Comparison of ENCODE assay signal across 9 cellular contexts in genomic region chr20:63863021-63863797, GRCh38. TPM values are rescaled to one million over a fixed set of nuclear protein-coding genes. Genes with fewer than 3 reads are reported as not detected.
DNase-seq lines count a peak whose midpoint lies in the region; ATAC-seq and TF ChIP-seq lines count a peak whose summit lies in the region.
"Had no signal": no experiment of that assay in that cellular context is flagged by ENCODE, and none has a peak within 500 bp of the region (broad histone marks: within the 10 kb centered on the region; RNA-seq: fewer than 3 reads in every experiment).

No MANE protein-coding gene starts in this region.

- H3K9me2 ChIP-seq in Loucy (replicated peaks; ENCODE audit: low read depth, low read length) = no peaks in the 10 kb centered on the region

- H2AFZ ChIP-seq in Loucy (ENCODE audit: low read length) = 0 out of 2 replicates have a peak overlapping the region, but pooled peaks have one; percentile 77

- no peaks in the 10 kb centered on the region for H3K27me3 ChIP-seq in BJ (ENCODE audit: control insufficient read depth, insufficient read depth, low read length)
- no peaks in the 10 kb centered on the region for H3K27me3 ChIP-seq in Loucy (ENCODE audit: insufficient read depth, low read length, poor library complexity, severe bottlenecking)
- no peaks in the 10 kb centered on the region for H3K27me3 ChIP-seq in dorsolateral prefrontal cortex

- peak overlapping the region; percentile 94 for H3K4me3 Mint-ChIP-seq in natural killer cell treated with Interleukin-12 subunit alpha and Interleukin-12 subunit beta and Interleukin-15 and Interleukin-18, amount 100 ng/mL, for 72 hours

- H3K9ac ChIP-seq in Loucy (ENCODE audit: low read depth, low read length, poor library complexity, severe bottlenecking) = peak overlapping the region; percentile 94

- H3K27me3 Mint-ChIP-seq in natural killer cell treated with Interleukin-12 subunit alpha and Interleukin-12 subunit beta and Interleukin-15 and Interleukin-18, amount 100 ng/mL, for 72 hours = no peaks in the 10 kb centered on the region

- intact Hi-C loops in dorsolateral prefrontal cortex (cut with DNase I) = loop anchor here (5.0 to 10.0 kb wide), 5 partner anchors 78 to 326 kb away; partner anchors contain the start of genes ARFRP1 (in 1 of the 2), GMEB2 (in 1 of the 2), PTK6 (in 1 of the 2) and SAMD10 (in 1 of the 2)

- no peak for ATAC-seq in natural killer cell treated with Interleukin-12 subunit alpha and Interleukin-12 subunit beta and Interleukin-15 and Interleukin-18, amount 100 ng/mL, for 72 hours
- no peak for ATAC-seq in HG02973 (IDR thresholded peaks at IDR 0.05; ENCODE audit: unreplicated experiment)

- H3K27ac ChIP-seq in dorsolateral prefrontal cortex = peak overlapping the region in 53 of 59 donors; percentile 34 to 94 (median 81)

- peak overlapping the region; percentile 92 to 94 for H3K27ac Mint-ChIP-seq in natural killer cell treated with Interleukin-12 subunit alpha and Interleukin-12 subunit beta and Interleukin-15 and Interleukin-18, amount 100 ng/mL, for 72 hours

- H3K9me3 ChIP-seq in Loucy (ENCODE audit: insufficient read depth, low read depth, low read length) = no peaks in the 10 kb centered on the region

- no peak for DNase-seq in BJ (ENCODE audit: low read depth)
- DNase-seq in dorsolateral prefrontal cortex = no peak
- peak; percentile 5 for DNase-seq in natural killer cell treated with Interleukin-12 subunit alpha and Interleukin-12 subunit beta and Interleukin-15 and Interleukin-18, amount 100 ng/mL, for 72 hours (ENCODE audit: low spot score)
- DNase-seq in GM10248 (ENCODE audit: extremely low spot score) = no peak
- no peak for DNase-seq in activated gamma-delta T cell (lab: John Stamatoyannopoulos, UW)
- no peak for DNase-seq in NCI-H524 (lab: John Stamatoyannopoulos, UW)

- H3K4me1 ChIP-seq in Loucy (ENCODE audit: insufficient read depth, low read length, poor library complexity, severe bottlenecking) = peaks cover 35% of the 10 kb centered on the region

- CTCF ChIA-PET in BJ (lab: Yijun Ruan, JAX) = interaction anchor here (0.6 to 4.0 kb wide), 7 partner anchors 9 to 528 kb away, joined by 3 to 31 read pairs (median 4); partner anchors contain the start of gene PTK6
- CTCF ChIA-PET in GM10248 (lab: Yijun Ruan, JAX) = interaction anchor here (0.6 to 4.7 kb wide), 22 partner anchors 8 to 334 kb away, joined by 3 to 33 read pairs (median 4); partner anchors contain the start of genes ARFRP1, PTK6, RTEL1 and ZGPAT

- peaks cover 51% of the 10 kb centered on the region for H3K79me2 ChIP-seq in Loucy (ENCODE audit: insufficient read depth, low read length)

- H3K4me2 ChIP-seq in Loucy (ENCODE audit: low read depth, low read length, poor library complexity, severe bottlenecking) = peak overlapping the region; percentile 95

- H3K36me3 ChIP-seq in BJ (ENCODE audit: control insufficient read depth, insufficient read depth, low read length) (peaks cover 14% of the 10 kb centered on the region), Loucy (ENCODE audit: insufficient read depth, low read length) (no peaks in the 10 kb centered on the region; the same call in 1 of the 2 replicates)

- POLR2A ChIA-PET in BJ (lab: Charles Lee) = no interaction called here
- POLR2A ChIA-PET in GM10248 (lab: Yijun Ruan, JAX) = interaction anchor here (0.6 kb wide), 1 partner anchor 177 kb away, joined by 3 read pairs; no protein-coding TSS in a partner anchor

- TF ChIP-seq CTCF in BJ (IDR thresholded peaks at IDR 0.05; ENCODE audit: insufficient read depth, low read depth, low read length) = no peak
- TF ChIP-seq CTCF in Loucy (conservative IDR thresholded peaks at IDR 0.05; ENCODE audit: low read length) = no peak
- no peak for TF ChIP-seq CTCF in dorsolateral prefrontal cortex (IDR thresholded peaks at IDR 0.05 in 54 of 56, conservative IDR thresholded peaks at IDR 0.05 in 2 of 56; ENCODE audit: low read depth in 1 of 56, partially characterized antibody in 56 of 56)
- no peak for TF ChIP-seq CTCF in GM10248 (IDR thresholded peaks at IDR 0.05; ENCODE audit: control extremely low read depth, extremely low read depth, low read depth, missing control alignments)

- H3K4me1 Mint-ChIP-seq in natural killer cell treated with Interleukin-12 subunit alpha and Interleukin-12 subunit beta and Interleukin-15 and Interleukin-18, amount 100 ng/mL, for 72 hours (ENCODE audit: low read depth in 2 of 2) = peaks cover 24 to 29% of the 10 kb centered on the region in 2 donors

- H4K20me1 ChIP-seq in Loucy (ENCODE audit: insufficient read depth, low read length, poor library complexity, severe bottlenecking) = peaks cover 5% of the 10 kb centered on the region

- no peaks in the 10 kb centered on the region for H3F3A ChIP-seq in Loucy (ENCODE audit: low read depth)

- H3K4me3 ChIP-seq in BJ (ENCODE audit: low read depth, low read length) (peak overlapping the region; percentile 85; the same call in 1 of the 2 replicates), Loucy (ENCODE audit: low read length, poor library complexity, severe bottlenecking) (peak overlapping the region; percentile 98), dorsolateral prefrontal cortex (peak overlapping the region in 50 of 59 donors; percentile 63 to 100 (median 96))

- no peaks in the 10 kb centered on the region for H3K36me3 Mint-ChIP-seq in natural killer cell treated with Interleukin-12 subunit alpha and Interleukin-12 subunit beta and Interleukin-15 and Interleukin-18, amount 100 ng/mL, for 72 hours

- H3K9me3 Mint-ChIP-seq in natural killer cell treated with Interleukin-12 subunit alpha and Interleukin-12 subunit beta and Interleukin-15 and Interleukin-18, amount 100 ng/mL, for 72 hours = no peaks in the 10 kb centered on the region

RNA-seq across cellular contexts. Expression of gene TPD52L2, which starts 1.9 kb away (rescaled TPM):
- polyA plus RNA-seq in BJ (2011; rRNA removed) = 243 and 288 TPM in 2 replicates
- 72.3 and 109 TPM in 2 replicates for polyA minus RNA-seq in BJ (2011; rRNA and poly(A)+ RNA removed)
- 100 to 1,000 TPM in 4 of 120 experiments, 10 to 100 TPM in 116; 61.5 to 125 (median 76.3) TPM for total RNA-seq in dorsolateral prefrontal cortex
- 10 to 100 TPM; 48.8 to 60.0 TPM for total RNA-seq in natural killer cell treated with Interleukin-12 subunit alpha and Interleukin-12 subunit beta and Interleukin-15 and Interleukin-18, amount 100 ng/mL, for 72 hours

RNA-seq across cellular contexts. Expression of gene ABHD16B, which starts 1.9 kb away (rescaled TPM):
- not detected in 2 replicates for polyA plus RNA-seq in BJ (2011; rRNA removed)
- polyA minus RNA-seq in BJ (2011; rRNA and poly(A)+ RNA removed) = not detected in 2 replicates
- total RNA-seq in dorsolateral prefrontal cortex = under 1 TPM in 1 of 120 experiments, not detected in 119; 0.35 TPM
- total RNA-seq in natural killer cell treated with Interleukin-12 subunit alpha and Interleukin-12 subunit beta and Interleukin-15 and Interleukin-18, amount 100 ng/mL, for 72 hours = not detected
- total RNA-seq: bronchial epithelial cell had no signal

RNA-seq across cellular contexts. Expression of gene DNAJC5, which starts 31.7 kb away (rescaled TPM):
- 33.7 and 45.6 TPM in 2 replicates for polyA plus RNA-seq in BJ (2011; rRNA removed)
- polyA minus RNA-seq in BJ (2011; rRNA and poly(A)+ RNA removed) = 43.7 and 55.2 TPM in 2 replicates
- total RNA-seq in dorsolateral prefrontal cortex = 100 to 1,000 TPM in 117 of 120 experiments, 10 to 100 TPM in 3; 69.5 to 175 (median 137) TPM
- 10 to 100 TPM; 67.6 to 89.1 TPM for total RNA-seq in natural killer cell treated with Interleukin-12 subunit alpha and Interleukin-12 subunit beta and Interleukin-15 and Interleukin-18, amount 100 ng/mL, for 72 hours

RNA-seq across cellular contexts. Expression of gene ZBTB46, which starts 32.1 kb away (rescaled TPM):
- 0.13 and 0.32 TPM in 2 replicates for polyA plus RNA-seq in BJ (2011; rRNA removed)
- 1.9 and 3.6 TPM in 2 replicates for polyA minus RNA-seq in BJ (2011; rRNA and poly(A)+ RNA removed)
- 10 to 100 TPM in 114 of 120 experiments, 1 to 10 TPM in 6; 7.8 to 28.3 (median 16.0) TPM for total RNA-seq in dorsolateral prefrontal cortex
- 1 to 10 TPM in 1 of 2 donors, under 1 TPM in 1; 0.25 to 1.2 TPM for total RNA-seq in natural killer cell treated with Interleukin-12 subunit alpha and Interleukin-12 subunit beta and Interleukin-15 and Interleukin-18, amount 100 ng/mL, for 72 hours
